ENCODE assay signal across 21 cellular contexts in genomic region chr9:134216449-134216951, GRCh38. TPM values are rescaled to one million over a fixed set of nuclear protein-coding genes. Genes with fewer than 3 reads are reported as not detected.
DNase-seq lines count a peak whose midpoint lies in the region; ATAC-seq and TF ChIP-seq lines count a peak whose summit lies in the region.
"Had no signal": no experiment of that assay in that cellular context is flagged by ENCODE, and none has a peak within 500 bp of the region (broad histone marks: within the 10 kb centered on the region; RNA-seq: fewer than 3 reads in every experiment).

No MANE protein-coding gene starts in this region.

- H3K27ac ChIP-seq in adrenal gland (peak overlapping the region in 4 of 5 donors; percentile 3 to 87 (median 66)), neuronal stem cell (replicated peaks; ENCODE audit: low read length) (no peak overlapping the region), upper lobe of right lung (peak overlapping the region; percentile 81), prostate gland (no peak overlapping the region)
- H3K27ac ChIP-seq: cardiac muscle cell, testis had no signal

- H3K36me3 ChIP-seq in adrenal gland (replicated peaks in 1 of 2) (no peaks in the 10 kb centered on the region), neuronal stem cell (replicated peaks in 1 of 2; ENCODE audit: control insufficient read depth in 2 of 2, insufficient read depth in 2 of 2, low read length in 2 of 2) (no peaks in the 10 kb centered on the region), upper lobe of right lung (no peaks in the 10 kb centered on the region), prostate gland (no peaks in the 10 kb centered on the region)
- H3K36me3 ChIP-seq: cardiac muscle cell had no signal

- no peak overlapping the region for H4K91ac ChIP-seq in neuronal stem cell (ENCODE audit: low read depth, low read length, poor library complexity)

- peaks cover 15% of the 10 kb centered on the region for H3K4me1 Mint-ChIP-seq in glutamatergic neuron (ENCODE audit: low read depth, unreplicated experiment)
- H3K4me1 Mint-ChIP-seq: activated naive CD8-positive, alpha-beta T cell treated with anti-CD3 and anti-CD28 coated beads, Interleukin-2, amount 10 ng/mL, durations not matched to agents 7 days and 5 days; natural killer cell had no signal

- peaks cover 2% of the 10 kb centered on the region for H3K27me3 Mint-ChIP-seq in glutamatergic neuron (ENCODE audit: unreplicated experiment)
- H3K27me3 Mint-ChIP-seq: activated CD4-positive, alpha-beta memory T cell treated with anti-CD3 and anti-CD28 coated beads for 36 hours; activated naive CD8-positive, alpha-beta T cell treated with anti-CD3 and anti-CD28 coated beads, Interleukin-2, amount 10 ng/mL, durations not matched to agents 7 days and 5 days had no signal

- peak overlapping the region; percentile 61 for H3K18ac ChIP-seq in neuronal stem cell (ENCODE audit: low read length)

- H3K9me3 Mint-ChIP-seq in glutamatergic neuron (ENCODE audit: unreplicated experiment): peaks cover 8% of the 10 kb centered on the region
- H3K9me3 Mint-ChIP-seq: activated naive CD8-positive, alpha-beta T cell treated with anti-CD3 and anti-CD28 coated beads, Interleukin-2, amount 10 ng/mL, durations not matched to agents 7 days and 5 days; natural killer cell had no signal

- peak overlapping the region; percentile 3 for H3K14ac ChIP-seq in neuronal stem cell (ENCODE audit: low read length)

- H3K4me3 ChIP-seq in adrenal gland (no peak overlapping the region), neuronal stem cell (ENCODE audit: low read length in 2 of 2) (no peak overlapping the region), upper lobe of right lung (no peak overlapping the region), prostate gland (no peak overlapping the region)
- H3K4me3 ChIP-seq: cardiac muscle cell, lung, testis had no signal

- whole genome bisulfite sequencing in adrenal gland, 4 donors: 81 to 87% (median 84%) methylated on average over 8 to 14 of the region's 14 CpGs
- no CpG with 5 or more reads among the region's 14 CpGs for WGBS in neuronal stem cell (ENCODE audit: extremely low coverage in 2 of 2, insufficient read length in 2 of 2, insufficient replicate concordance in 1 of 2), 2 donors
- 82% methylated on average over 14 of the region's 14 CpGs for WGBS in prostate gland

- H3K4me1 ChIP-seq in adrenal gland (replicated peaks in 1 of 2) (peaks cover 0 to 28% of the 10 kb centered on the region in 2 donors), neuronal stem cell (ENCODE audit: control insufficient read depth in 2 of 2, insufficient read depth in 1 of 2, low read depth in 1 of 2, low read length in 2 of 2) (peaks cover 22 to 40% of the 10 kb centered on the region in 2 donors), upper lobe of right lung (peaks cover 23% of the 10 kb centered on the region), prostate gland (replicated peaks) (no peaks in the 10 kb centered on the region)

- H3K23ac ChIP-seq in neuronal stem cell (ENCODE audit: low read depth, low read length, poor library complexity): no peak overlapping the region

- H2BK5ac ChIP-seq in neuronal stem cell (ENCODE audit: low read length): peak overlapping the region; percentile 21

- H3K36me3 Mint-ChIP-seq in glutamatergic neuron (ENCODE audit: unreplicated experiment): no peaks in the 10 kb centered on the region
- H3K36me3 Mint-ChIP-seq: activated CD4-positive, alpha-beta memory T cell treated with anti-CD3 and anti-CD28 coated beads for 36 hours; activated naive CD8-positive, alpha-beta T cell treated with anti-CD3 and anti-CD28 coated beads, Interleukin-2, amount 10 ng/mL, durations not matched to agents 7 days and 5 days; natural killer cell had no signal

- H3K4me2 ChIP-seq in neuronal stem cell (ENCODE audit: insufficient read depth, low read length, poor library complexity, severe bottlenecking): no peak overlapping the region

- ATAC-seq in upper lobe of right lung (no peak), GM21825 (IDR thresholded peaks at IDR 0.05; ENCODE audit: unreplicated experiment) (no peak)
- ATAC-seq: activated T-cell treated with anti-CD3 and anti-CD28 coated beads, Interleukin-2, amount 50 U/mL, for 4 hours had no signal

- H3K9ac ChIP-seq in neuronal stem cell (ENCODE audit: low read depth, low read length, poor library complexity): no peak overlapping the region

- TF ChIP-seq POLR2A in adrenal gland (IDR thresholded peaks at IDR 0.05): no peak
- TF ChIP-seq POLR2A in prostate gland (IDR thresholded peaks at IDR 0.05): no peak

- H3K79me1 ChIP-seq in neuronal stem cell (ENCODE audit: low read depth, low read length): no peaks in the 10 kb centered on the region

- H2AFZ ChIP-seq in neuronal stem cell (ENCODE audit: low read length): peak overlapping the region; percentile 77

- no peak overlapping the region for H4K8ac ChIP-seq in neuronal stem cell (ENCODE audit: low read depth, low read length)

- DNase-seq in adrenal gland (peak in 3 of 7 donors; percentile 5 to 68 (median 6)), glutamatergic neuron (no peak), neuronal stem cell (ENCODE audit: low spot score) (no peak), upper lobe of right lung (peak; percentile 55), NCI-H1417 (lab: John Stamatoyannopoulos, UW) (no peak), prostate gland (ENCODE audit: low spot score) (no peak)
- DNase-seq: activated CD4-positive, alpha-beta memory T cell treated with anti-CD3 and anti-CD28 coated beads for 36 hours; activated naive CD8-positive, alpha-beta T cell treated with anti-CD3 and anti-CD28 coated beads, Interleukin-2, amount 10 ng/mL, durations not matched to agents 7 days and 5 days; activated T-cell treated with anti-CD3 and anti-CD28 coated beads, Interleukin-2, amount 50 U/mL, for 4 hours; natural killer cell; NCI-H2081; NCI-H774; stimulated activated CD4-positive, alpha-beta T cell treated with anti-CD3 and anti-CD28 coated beads, Interleukin-2, amount 100 ng/mL, for 48 hours; testis had no signal

- H2BK12ac ChIP-seq in neuronal stem cell (ENCODE audit: low read length): no peak overlapping the region

- H2AK5ac ChIP-seq in neuronal stem cell (ENCODE audit: low read depth, low read length): peak overlapping the region; percentile 58

- H2BK120ac ChIP-seq in neuronal stem cell (ENCODE audit: low read depth, low read length): no peak overlapping the region

- H3K4me3 Mint-ChIP-seq in glutamatergic neuron (ENCODE audit: unreplicated experiment): no peak overlapping the region
- H3K4me3 Mint-ChIP-seq: activated CD4-positive, alpha-beta memory T cell treated with anti-CD3 and anti-CD28 coated beads for 36 hours; activated naive CD8-positive, alpha-beta T cell treated with anti-CD3 and anti-CD28 coated beads, Interleukin-2, amount 10 ng/mL, durations not matched to agents 7 days and 5 days; activated T-cell treated with anti-CD3 and anti-CD28 coated beads, Interleukin-2, amount 50 U/mL, for 4 hours; natural killer cell had no signal

- no peaks in the 10 kb centered on the region for H3K27me3 ChIP-seq in adrenal gland
- no peaks in the 10 kb centered on the region for H3K27me3 ChIP-seq in neuronal stem cell (ENCODE audit: control insufficient read depth in 3 of 3, insufficient read depth in 3 of 3, low read depth in 1 of 3, low read length in 3 of 3)
- no peaks in the 10 kb centered on the region for H3K27me3 ChIP-seq in upper lobe of right lung
- no peaks in the 10 kb centered on the region for H3K27me3 ChIP-seq in prostate gland (replicated peaks; ENCODE audit: insufficient read depth)
- H3K27me3 ChIP-seq: cardiac muscle cell, testis had no signal

- TF ChIP-seq CTCF in adrenal gland (IDR thresholded peaks at IDR 0.05) (no peak), glutamatergic neuron (IDR thresholded peaks at IDR 0.05; ENCODE audit: partially characterized antibody, unreplicated experiment) (no peak), upper lobe of right lung (IDR thresholded peaks at IDR 0.05) (no peak), prostate gland (IDR thresholded peaks at IDR 0.05) (no peak)

- intact Hi-C loops in adrenal gland (cut with DNase I) (no loop called here), upper lobe of right lung (cut with DNase I) (no loop called here), prostate gland (cut with DNase I) (no loop called here)

- H3K9me3 ChIP-seq in adrenal gland (replicated peaks in 1 of 3) (no peaks in the 10 kb centered on the region), neuronal stem cell (replicated peaks in 1 of 2; ENCODE audit: control insufficient read depth in 2 of 2, insufficient read depth in 1 of 2, low read depth in 1 of 2, low read length in 2 of 2) (peaks cover 0 to 5% of the 10 kb centered on the region in 2 donors), upper lobe of right lung (no peaks in the 10 kb centered on the region), prostate gland (no peaks in the 10 kb centered on the region)
- H3K9me3 ChIP-seq: testis had no signal

- H3K27ac Mint-ChIP-seq in glutamatergic neuron (ENCODE audit: unreplicated experiment): peak overlapping the region; percentile 98
- H3K27ac Mint-ChIP-seq: activated CD4-positive, alpha-beta memory T cell treated with anti-CD3 and anti-CD28 coated beads for 36 hours; activated naive CD8-positive, alpha-beta T cell treated with anti-CD3 and anti-CD28 coated beads, Interleukin-2, amount 10 ng/mL, durations not matched to agents 7 days and 5 days; natural killer cell had no signal

- H2BK15ac ChIP-seq in neuronal stem cell (ENCODE audit: low read length): peak overlapping the region; percentile 19

- no peak overlapping the region for H3K4ac ChIP-seq in neuronal stem cell (ENCODE audit: low read length)

RNA-seq across cellular contexts. Expression of gene RNU6ATAC, which starts 52.1 kb away (rescaled TPM):
- total RNA-seq in adrenal gland: 100 to 1,000 TPM in 1 of 8 donors, 10 to 100 TPM in 3, not detected in 4; 20.2 to 101 (median 59.5) TPM
- polyA plus RNA-seq in adrenal gland: not detected
- 121 TPM for total RNA-seq in glutamatergic neuron (ENCODE audit: unreplicated experiment)
- not detected for polyA plus RNA-seq in neuronal stem cell (2013, experiment 1 of 2)
- polyA plus RNA-seq in neuronal stem cell (2013, experiment 2 of 2): not detected
- total RNA-seq in upper lobe of right lung: 172 TPM
- not detected for total RNA-seq in prostate gland
- total RNA-seq: cardiac muscle cell, fibroblast of villous mesenchyme, M059J, testis had no signal
- polyA plus RNA-seq: BJ, cardiac muscle cell, lung, right cardiac atrium had no signal

Comparison
In these comparisons a context has a peak if more than half of its experiments do, and no peak if none do; other contexts are left out.
1. H3K27ac ChIP-seq: peak in adrenal gland (4 of 5) and upper lobe of right lung (single experiment); none in neuronal stem cell (single experiment) and prostate gland (0 of 2).